Comparison of ENCODE assay signal across 29 cellular contexts in genomic region chr1:80731241-80731894, GRCh38.
DNase-seq lines count a peak whose midpoint lies in the region; ATAC-seq, FAIRE-seq and TF ChIP-seq lines count a peak whose summit lies in the region.
"Had no signal": no experiment of that assay in that cellular context is flagged by ENCODE, and none has a peak within 500 bp of the region (broad histone marks: within the 10 kb centered on the region; RNA-seq: fewer than 3 reads in every experiment).

No MANE protein-coding gene starts in this region.

- H3K9me2 ChIP-seq in PC-3 (replicated peaks; ENCODE audit: low read length), result no peaks in the 10 kb centered on the region
- H3K9me2 ChIP-seq: SK-N-SH had no signal

- H3K36me3 ChIP-seq in liver (ENCODE audit: control insufficient read depth in 4 of 4, insufficient read depth in 3 of 4, low read depth in 1 of 4, low read length in 3 of 4), result no peaks in the 10 kb centered on the region
- no peaks in the 10 kb centered on the region for H3K36me3 ChIP-seq in HepG2 (replicated peaks in 1 of 2; ENCODE audit: control insufficient read depth in 1 of 2, insufficient read depth in 2 of 2, low read length in 2 of 2)
- no peaks in the 10 kb centered on the region for H3K36me3 ChIP-seq in PC-3 (ENCODE audit: low read depth, low read length)
- H3K36me3 ChIP-seq: heart right ventricle, spleen had no signal

- peak; percentile 18 to 32 for TF ChIP-seq RAD21 in liver (IDR thresholded peaks at IDR 0.05)
- TF ChIP-seq RAD21 in HepG2 (CRISPR knock-in tag; IDR thresholded peaks at IDR 0.05), result no peak

- no peaks in the 10 kb centered on the region for H3K79me2 ChIP-seq in HepG2 (ENCODE audit: insufficient read depth, low read length)
- H3K79me2 ChIP-seq in PC-3 (ENCODE audit: low read length), result no peaks in the 10 kb centered on the region

- no peak overlapping the region for H3K4me2 ChIP-seq in HepG2 (ENCODE audit: low read depth, low read length)
- H3K4me2 ChIP-seq in PC-3 (ENCODE audit: low read length), result no peak overlapping the region
- H3K4me2 ChIP-seq: SK-N-SH had no signal

- H3K4me1 ChIP-seq in liver (ENCODE audit: control insufficient read depth in 4 of 4, insufficient read depth in 4 of 4, low read length in 3 of 4), result peaks cover 2 to 11% (median 9%) of the 10 kb centered on the region in 4 donors
- H3K4me1 ChIP-seq in HepG2 (ENCODE audit: insufficient read depth, low read length), result no peaks in the 10 kb centered on the region
- no peaks in the 10 kb centered on the region for H3K4me1 ChIP-seq in PC-3 (ENCODE audit: insufficient read depth, low read length)
- H3K4me1 ChIP-seq: heart right ventricle, spleen, testis had no signal

- POLR2A ChIA-PET in HepG2 (lab: Yijun Ruan, JAX) (no interaction called here), PC-3 (lab: Charles Lee; ENCODE audit: unreplicated experiment) (no interaction called here)

- peaks cover 3% of the 10 kb centered on the region for H3K36me3 Mint-ChIP-seq in mesothelial cell of epicardium
- H3K36me3 Mint-ChIP-seq: activated naive CD8-positive, alpha-beta T cell; stimulated activated memory B cell treated with anti-CD40 and anti-IgM and Interleukin-4, amounts not matched to agents 10 μg/mL and 1 μg/mL and 100 μg/mL, for 72 hours had no signal

- H3K9ac ChIP-seq in liver (ENCODE audit: low read depth in 1 of 2, low read length in 2 of 2) (no peak overlapping the region), HepG2 (ENCODE audit: insufficient read depth, low read depth, low read length) (no peak overlapping the region), PC-3 (ENCODE audit: low read length) (no peak overlapping the region)
- H3K9ac ChIP-seq: SK-N-SH had no signal

- no peak for FAIRE-seq in HepG2 (lab: Jason Lieb, UNC)

- intact Hi-C loops in HepG2 (cut with micrococcal nuclease; ENCODE audit: unreplicated experiment), result no loop called here
- intact Hi-C loops in PC-3 (cut with micrococcal nuclease), result no loop called here

- no peaks in the 10 kb centered on the region for H3F3A ChIP-seq in PC-3 (ENCODE audit: low read length, unreplicated experiment)

- in situ Hi-C loops in HepG2 (cut with HindIII; ENCODE audit: extremely low pct_ligation_motif_present, low pct_unique_long_range_greater_than_20kb), result no loop called here

- CTCF ChIA-PET in HepG2 (lab: Yijun Ruan, JAX; ENCODE audit: low intra/inter-chr PET ratio, low total read pairs) (no interaction called here), PC-3 (lab: Charles Lee) (interaction anchor here (0.6 kb wide), 1 partner anchor 216 kb away, joined by 4 read pairs; no protein-coding TSS in a partner anchor)

- H3K4me1 Mint-ChIP-seq in mesothelial cell of epicardium, result no peaks in the 10 kb centered on the region
- H3K4me1 Mint-ChIP-seq: naive thymus-derived CD4-positive, alpha-beta T cell; stimulated activated memory B cell treated with anti-CD40 and anti-IgM and Interleukin-4, amounts not matched to agents 10 μg/mL and 1 μg/mL and 100 μg/mL, for 72 hours had no signal

- BruUV-seq in HepG2 (replicated peaks; lab: Mats Ljungman, UMichigan), result no TSS peak
- BruUV-seq in PC-3 (replicated peaks; lab: Mats Ljungman, UMichigan), result no TSS peak

- no peak for TF ChIP-seq POLR2A in HepG2 (IDR thresholded peaks at IDR 0.05; ENCODE audit: insufficient read depth in 1 of 2, low read depth in 2 of 2, low read length in 2 of 2)

- DNase-seq in HepG2 (ENCODE audit: low spot score) (no peak), PC-3 (peak; percentile 61), fibroblast of pulmonary artery (ENCODE audit: low read depth) (peak; percentile 5), HPDE6-E6E7 (ENCODE audit: extremely low spot score) (no peak), NCI-H526 (lab: John Stamatoyannopoulos, UW) (no peak), mesothelial cell of epicardium (ENCODE audit: low spot score in 2 of 2, unreplicated experiment in 2 of 2) (no peak)
- DNase-seq: activated CD4-positive, alpha-beta T cell treated with anti-CD3 and anti-CD28 coated beads, Interleukin-2, amount 50 U/mL, for 48 hours; activated CD4-positive, CD25-positive, alpha-beta regulatory T cell; activated CD8-positive, alpha-beta memory T cell treated with anti-CD3 and anti-CD28 coated beads, Interleukin-2, amount 50 U/mL, for 4 hours; aorta; C1 segment of cervical spinal cord; cerebellar nuclear complex; dorsolateral prefrontal cortex; naive thymus-derived CD4-positive, alpha-beta T cell; NCI-H1092 treated with DMSO at 0.1 percent for 48 hours; NCI-H69; occipital lobe; retina; SK-N-SH; spleen; stimulated activated CD4-positive, alpha-beta T cell treated with anti-CD3 and anti-CD28 coated beads, Interleukin-4, amount 100 ng/mL, for 1 hour; testis had no signal

- TF ChIP-seq CTCF in liver (IDR thresholded peaks at IDR 0.05; ENCODE audit: low read depth, low read length, missing input control) (no peak), HepG2 (CRISPR knock-in tag; IDR thresholded peaks at IDR 0.05) (no peak), PC-3 (conservative IDR thresholded peaks at IDR 0.05; ENCODE audit: low read depth, low read length) (no peak), fibroblast of pulmonary artery (IDR thresholded peaks at IDR 0.05; ENCODE audit: low read length, missing control alignments) (no peak), mesothelial cell of epicardium (IDR thresholded peaks at IDR 0.05; ENCODE audit: unreplicated experiment) (no peak)

- H2AFZ ChIP-seq in HepG2 (ENCODE audit: low read length) (no peak overlapping the region), PC-3 (ENCODE audit: low read length) (no peak overlapping the region)

- H3K4me3 Mint-ChIP-seq in mesothelial cell of epicardium, result no peak overlapping the region
- H3K4me3 Mint-ChIP-seq: activated naive CD8-positive, alpha-beta T cell; naive thymus-derived CD4-positive, alpha-beta T cell; stimulated activated memory B cell treated with anti-CD40 and anti-IgM and Interleukin-4, amounts not matched to agents 10 μg/mL and 1 μg/mL and 100 μg/mL, for 72 hours; T-helper 2 cell treated with Interferon-gamma antibody and Interleukin-4, amounts not matched to agents 5 μg/mL and 100 μg/mL, for 36 hours had no signal

- H3K9me3 ChIP-seq in liver (ENCODE audit: control insufficient read depth in 4 of 4, low read length in 3 of 4) (no peaks in the 10 kb centered on the region), HepG2 (ENCODE audit: low read length) (peaks cover 61% of the 10 kb centered on the region), PC-3 (ENCODE audit: low read length) (no peaks in the 10 kb centered on the region)
- H3K9me3 ChIP-seq: SK-N-SH, testis had no signal

- H4K20me1 ChIP-seq in HepG2 (ENCODE audit: insufficient read depth, low read length) (no peaks in the 10 kb centered on the region), PC-3 (ENCODE audit: low read length) (no peaks in the 10 kb centered on the region)

- H3K27ac ChIP-seq in liver (ENCODE audit: low read depth in 1 of 2, low read length in 2 of 2) (no peak overlapping the region), HepG2 (ENCODE audit: extremely low read length, insufficient read depth, low read length) (no peak overlapping the region), PC-3 (ENCODE audit: low read length) (no peak overlapping the region)
- H3K27ac ChIP-seq: dorsolateral prefrontal cortex, heart right ventricle, spleen, testis had no signal

- H3K4me3 ChIP-seq in liver (ENCODE audit: low read depth in 1 of 3, low read length in 3 of 3), result no peak overlapping the region
- no peak overlapping the region for H3K4me3 ChIP-seq in HepG2 (replicated peaks in 1 of 3; ENCODE audit: insufficient read depth in 1 of 3, low read depth in 2 of 3, low read length in 3 of 3)
- no peak overlapping the region for H3K4me3 ChIP-seq in PC-3 (ENCODE audit: low read length)
- H3K4me3 ChIP-seq in fibroblast of pulmonary artery (replicated peaks; ENCODE audit: low read depth, low read length), result no peak overlapping the region
- H3K4me3 ChIP-seq: dorsolateral prefrontal cortex, heart right ventricle, spleen, testis had no signal

- peaks cover 24% of the 10 kb centered on the region for H3K9me3 Mint-ChIP-seq in mesothelial cell of epicardium

- no peaks in the 10 kb centered on the region for H3K27me3 Mint-ChIP-seq in mesothelial cell of epicardium (ENCODE audit: low read depth)
- H3K27me3 Mint-ChIP-seq: activated naive CD8-positive, alpha-beta T cell; naive thymus-derived CD4-positive, alpha-beta T cell; stimulated activated memory B cell treated with anti-CD40 and anti-IgM and Interleukin-4, amounts not matched to agents 10 μg/mL and 1 μg/mL and 100 μg/mL, for 72 hours had no signal

- no peak for TF ChIP-seq EP300 in HepG2 (IDR thresholded peaks at IDR 0.05; ENCODE audit: low read depth in 2 of 2, low read length in 2 of 2)
- TF ChIP-seq EP300 in HepG2 (CRISPR knock-in tag; IDR thresholded peaks at IDR 0.05; ENCODE audit: borderline replicate concordance), result no peak

- 69% methylated on average over 3 of the region's 3 CpGs for WGBS in liver
- WGBS in HepG2 (ENCODE audit: low lambda C conversion rate), result 0% methylated on average over 2 of the region's 3 CpGs

- ATAC-seq in HepG2 (no peak), PC-3 (peak; percentile 78)
- ATAC-seq: HCT116; naive thymus-derived CD4-positive, alpha-beta T cell; stimulated activated memory B cell treated with anti-CD40 and anti-IgM and Interleukin-4, amounts not matched to agents 10 μg/mL and 1 μg/mL and 100 μg/mL, for 72 hours had no signal

- H3K27me3 ChIP-seq in liver (ENCODE audit: control insufficient read depth in 4 of 4, insufficient read depth in 4 of 4, low read length in 3 of 4) (no peaks in the 10 kb centered on the region), HepG2 (ENCODE audit: control insufficient read depth in 1 of 2, insufficient read depth in 2 of 2, low read length in 2 of 2) (no peaks in the 10 kb centered on the region), PC-3 (ENCODE audit: low read length) (no peaks in the 10 kb centered on the region)
- H3K27me3 ChIP-seq: heart right ventricle, spleen, testis had no signal

- H3K27ac Mint-ChIP-seq in mesothelial cell of epicardium, result no peak overlapping the region
- H3K27ac Mint-ChIP-seq: activated naive CD8-positive, alpha-beta T cell; activated T-helper 2 cell treated with anti-CD3 and anti-CD28 coated beads, Interferon-gamma antibody, Interleukin-2, Interleukin-4, amounts not matched to agents 10 μg/mL and 5 μg/mL and 100 μg/mL, durations not matched to agents 14 hours and 24 hours and 36 hours; naive thymus-derived CD4-positive, alpha-beta T cell; stimulated activated memory B cell treated with anti-CD40 and anti-IgM and Interleukin-4, amounts not matched to agents 10 μg/mL and 1 μg/mL and 100 μg/mL, for 72 hours; T-helper 2 cell treated with Interferon-gamma antibody and Interleukin-4, amounts not matched to agents 5 μg/mL and 100 μg/mL, for 36 hours had no signal

TF ChIP-seq in liver, 16 proteins besides CTCF, POLR2A, EP300 and RAD21:
- TF ChIP-seq YY1 (IDR thresholded peaks at IDR 0.05), result peak; percentile 37
- no peak for TF ChIP-seq GABPA (IDR thresholded peaks at IDR 0.05 in 1 of 2, conservative IDR thresholded peaks at IDR 0.05 in 1 of 2)
- TF ChIP-seq TAF1 (conservative IDR thresholded peaks at IDR 0.05), result no peak

TF ChIP-seq in HepG2, 621 proteins besides CTCF, POLR2A, EP300 and RAD21 (continues in another document):
- TF ChIP-seq STAT5B (CRISPR knock-in tag; IDR thresholded peaks at IDR 0.05) (no peak), ZNF773 (CRISPR knock-in tag; IDR thresholded peaks at IDR 0.05; ENCODE audit: borderline replicate concordance) (no peak), SALL1 (CRISPR knock-in tag; IDR thresholded peaks at IDR 0.05) (no peak)

Comparison
In these comparisons a context has a peak if more than half of its experiments do, and no peak if none do; other contexts are left out.
1. DNase-seq: peak in PC-3 (single experiment) and fibroblast of pulmonary artery (single experiment); none in HepG2 (single experiment), HPDE6-E6E7 (single experiment), NCI-H526 (0 of 2) and mesothelial cell of epicardium (0 of 2).